Comparison of ENCODE assay signal across 8 cellular contexts in genomic region chr12:54306925-54307731, GRCh38. TPM values are rescaled to one million over a fixed set of nuclear protein-coding genes. Genes with fewer than 3 reads are reported as not detected.
DNase-seq lines count a peak whose midpoint lies in the region; ATAC-seq and TF ChIP-seq lines count a peak whose summit lies in the region.

No MANE protein-coding gene starts in this region.

- H3K9me3 ChIP-seq in left ventricle myocardium inferior (replicated peaks), result no peaks in the 10 kb centered on the region
- H3K9me3 ChIP-seq in thyroid gland, result no peaks in the 10 kb centered on the region

- peaks cover 9 to 24% (median 16%) of the 10 kb centered on the region in 3 donors for H3K4me1 Mint-ChIP-seq in T-cell

- H3K36me3 Mint-ChIP-seq in T-cell, result no peaks in the 10 kb centered on the region

- no peak overlapping the region for H3K4me3 Mint-ChIP-seq in T-cell

- H3K4me1 ChIP-seq in left ventricle myocardium inferior, result peaks cover 9% of the 10 kb centered on the region
- H3K4me1 ChIP-seq in thyroid gland, result peaks cover 7 to 12% of the 10 kb centered on the region in 2 donors

- H3K27ac Mint-ChIP-seq in T-cell, result peak overlapping the region in 1 of 2 donors; percentile 31

- intact Hi-C loops in left ventricle myocardium inferior (cut with micrococcal nuclease), result no loop called here
- intact Hi-C loops in thyroid gland (cut with DNase I), result no loop called here

- CTCF ChIA-PET in T-cell (lab: Charles Lee), result interaction anchor here (0.7 to 2.3 kb wide), 9 partner anchors 12 to 60 kb away, joined by 3 to 10 read pairs (median 4); partner anchors contain the start of gene COPZ1 (in 1 of the 2)

- peaks cover 14 to 17% of the 10 kb centered on the region in 2 donors for H3K27me3 Mint-ChIP-seq in T-cell

- no peak for TF ChIP-seq POLR2A in thyroid gland (IDR thresholded peaks at IDR 0.05)

- no peaks in the 10 kb centered on the region for H3K9me3 Mint-ChIP-seq in T-cell

- H3K27me3 ChIP-seq in left ventricle myocardium inferior (ENCODE audit: low read depth) (peaks cover 12% of the 10 kb centered on the region), thyroid gland (no peaks in the 10 kb centered on the region)

- no peak overlapping the region for H3K27ac ChIP-seq in left ventricle myocardium inferior (replicated peaks)
- H3K27ac ChIP-seq in thyroid gland, result no peak overlapping the region

- no peak for TF ChIP-seq CTCF in left ventricle myocardium inferior (IDR thresholded peaks at IDR 0.05; ENCODE audit: borderline replicate concordance)
- no peak for TF ChIP-seq CTCF in thyroid gland (IDR thresholded peaks at IDR 0.05)

- peak in 3 of 4 experiments; percentile 32 to 47 (median 43) for ATAC-seq in T-cell (replicated peaks in 1 of 4)
- no peak for ATAC-seq in HG03196 (IDR thresholded peaks at IDR 0.05; ENCODE audit: unreplicated experiment)
- ATAC-seq in HG03045 (IDR thresholded peaks at IDR 0.05; ENCODE audit: unreplicated experiment), result no peak
- no peak for ATAC-seq in GM19395 (IDR thresholded peaks at IDR 0.05; ENCODE audit: unreplicated experiment)

- no peaks in the 10 kb centered on the region for H3K36me3 ChIP-seq in left ventricle myocardium inferior
- no peaks in the 10 kb centered on the region for H3K36me3 ChIP-seq in thyroid gland

- POLR2A ChIA-PET in T-cell (lab: Charles Lee), result interaction anchor here in 1 of 2 donors (0.6 to 1.2 kb wide), 2 partner anchors 18 to 24 kb away, joined by 3 to 5 read pairs; partner anchors contain the start of gene COPZ1

- H3K4me3 ChIP-seq in left ventricle myocardium inferior (no peak overlapping the region), thyroid gland (replicated peaks in 1 of 3) (no peak overlapping the region)

- peak; percentile 31 for DNase-seq in activated effector memory CD4-positive, alpha-beta T cell treated with Interleukin-2 at 50 U/mL for 16 hours
- DNase-seq in activated effector memory CD4-positive, alpha-beta T cell treated with anti-CD3 and anti-CD28 coated beads, Interleukin-2, amount 50 U/mL, for 16 hours, result no peak
- DNase-seq in T-cell (peak in 5 of 34 experiments; percentile 13 to 40 (median 16)), left ventricle myocardium inferior (peak; percentile 79), thyroid gland (peak; percentile 25 to 35)

- WGBS in thyroid gland, 2 donors, result 57 to 70% methylated on average over 8 of the region's 8 CpGs

RNA-seq across cellular contexts. Expression of gene NFE2, which starts 6.3 kb away (rescaled TPM):
- total RNA-seq in T-cell, result 1 to 10 TPM in 2 of 5 donors, under 1 TPM in 3; 0.58 to 1.5 (median 0.95) TPM
- total RNA-seq in left ventricle myocardium inferior, result 0.71 TPM
- total RNA-seq in thyroid gland, result 1 to 10 TPM in 1 of 4 donors, under 1 TPM in 3; 0.56 to 1.7 (median 0.61) TPM

RNA-seq across cellular contexts. Expression of gene COPZ1, which starts 17.8 kb away (rescaled TPM):
- total RNA-seq in T-cell (10 to 100 TPM; 60.4 to 81.3 (median 74.8) TPM), left ventricle myocardium inferior (110 TPM), thyroid gland (100 to 1,000 TPM; 181 to 284 (median 236) TPM)

RNA-seq across cellular contexts. Expression of gene HNRNPA1, which starts 26.6 kb away (rescaled TPM):
- total RNA-seq in T-cell (1,000 to 10,000 TPM; 1,133 to 1,642 (median 1,239) TPM), left ventricle myocardium inferior (423 TPM), thyroid gland (100 to 1,000 TPM; 298 to 519 (median 435) TPM)

RNA-seq across cellular contexts. Expression of gene CBX5, which starts 27.2 kb away (rescaled TPM):
- total RNA-seq in T-cell, result 10 to 100 TPM; 43.8 to 54.5 (median 47.1) TPM
- 44.1 TPM for total RNA-seq in left ventricle myocardium inferior
- total RNA-seq in thyroid gland, result 10 to 100 TPM; 56.2 to 97.4 (median 87.1) TPM

RNA-seq across cellular contexts. Expression of gene GPR84, which starts 57.2 kb away (rescaled TPM):
- total RNA-seq in T-cell, result not detected
- total RNA-seq in left ventricle myocardium inferior, result not detected
- total RNA-seq in thyroid gland, result under 1 TPM in 2 of 4 donors, not detected in 2; 0.39 to 0.40 TPM

Comparison
In these comparisons a context has a peak if more than half of its experiments do, and no peak if none do; other contexts are left out.
1. ATAC-seq: peak in T-cell (3 of 4); none in HG03196 (single experiment), HG03045 (single experiment) and GM19395 (single experiment).